1 cellular context compared by ENCODE assay signal in the genomic region with DNA sequence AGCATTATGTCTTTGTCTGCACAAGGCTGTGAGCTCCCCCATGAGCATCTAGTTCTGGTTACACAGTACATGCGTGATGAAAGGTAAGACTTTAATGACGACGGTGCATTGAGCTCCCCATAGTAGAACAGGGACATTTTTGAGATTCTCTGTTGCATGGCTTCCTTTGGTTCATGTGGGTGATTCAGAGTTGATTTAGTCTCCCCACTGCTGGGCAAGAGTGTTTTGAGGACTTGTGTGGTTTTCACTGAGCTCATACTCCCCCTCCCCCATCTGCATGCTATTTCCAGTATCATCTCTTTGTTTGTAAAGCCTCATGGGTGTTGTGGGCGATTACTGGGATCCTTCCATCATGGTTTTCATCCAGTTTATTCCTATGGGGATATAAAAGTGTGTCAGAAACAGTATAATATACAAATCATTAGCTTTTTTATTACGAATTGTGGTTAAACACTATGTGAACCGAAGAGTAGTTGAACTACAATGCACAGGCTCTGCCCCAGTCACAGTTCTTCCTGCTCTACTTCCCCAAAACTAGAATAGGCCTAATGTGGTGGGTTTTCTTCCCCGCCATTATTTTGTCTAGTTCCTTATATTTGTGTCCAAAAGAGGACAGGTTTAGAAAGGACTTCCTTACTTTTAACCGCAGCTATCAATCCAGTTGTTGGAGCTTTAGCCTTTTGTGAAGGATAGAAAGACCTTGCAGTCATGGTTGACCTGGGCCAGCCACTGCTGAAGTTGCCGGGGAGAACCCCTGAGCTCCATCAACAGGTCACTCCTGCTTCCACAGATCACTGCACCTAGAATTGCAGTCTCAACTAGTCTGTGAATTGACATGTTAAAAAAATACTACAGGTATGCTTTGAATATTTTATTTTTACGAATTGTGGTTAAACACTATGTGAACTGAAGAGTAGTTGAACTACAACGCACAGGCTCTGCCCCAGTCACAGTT.
TF ChIP-seq lines count a peak whose summit lies in the region.

No MANE protein-coding gene starts in this region.

TF ChIP-seq in HepG2, 621 proteins besides CTCF, POLR2A, EP300 and RAD21:
- TF ChIP-seq NFIC (IDR thresholded peaks at IDR 0.05; ENCODE audit: low read length) (no peak), CEBPG (CRISPR knock-in tag; IDR thresholded peaks at IDR 0.05) (no peak), JARID2 (CRISPR knock-in tag; IDR thresholded peaks at IDR 0.05; ENCODE audit: insufficient replicate concordance) (no peak), REPIN1 (CRISPR knock-in tag; IDR thresholded peaks at IDR 0.05; ENCODE audit: borderline replicate concordance, low read depth) (no peak), SOX6 (IDR thresholded peaks at IDR 0.05) (no peak), SOX6 (CRISPR knock-in tag; IDR thresholded peaks at IDR 0.05) (no peak), ARNTL (CRISPR knock-in tag; IDR thresholded peaks at IDR 0.05) (no peak), ZEB1 (IDR thresholded peaks at IDR 0.05; ENCODE audit: insufficient replicate concordance, low read depth) (no peak), ARNT (IDR thresholded peaks at IDR 0.05) (no peak), ZNF484 (CRISPR knock-in tag; IDR thresholded peaks at IDR 0.05; ENCODE audit: borderline replicate concordance, low read depth) (no peak), ELF1 (CRISPR knock-in tag; IDR thresholded peaks at IDR 0.05) (no peak), SRF (IDR thresholded peaks at IDR 0.05; ENCODE audit: low read depth, low read length) (no peak)
- TF ChIP-seq, protein P1, sequence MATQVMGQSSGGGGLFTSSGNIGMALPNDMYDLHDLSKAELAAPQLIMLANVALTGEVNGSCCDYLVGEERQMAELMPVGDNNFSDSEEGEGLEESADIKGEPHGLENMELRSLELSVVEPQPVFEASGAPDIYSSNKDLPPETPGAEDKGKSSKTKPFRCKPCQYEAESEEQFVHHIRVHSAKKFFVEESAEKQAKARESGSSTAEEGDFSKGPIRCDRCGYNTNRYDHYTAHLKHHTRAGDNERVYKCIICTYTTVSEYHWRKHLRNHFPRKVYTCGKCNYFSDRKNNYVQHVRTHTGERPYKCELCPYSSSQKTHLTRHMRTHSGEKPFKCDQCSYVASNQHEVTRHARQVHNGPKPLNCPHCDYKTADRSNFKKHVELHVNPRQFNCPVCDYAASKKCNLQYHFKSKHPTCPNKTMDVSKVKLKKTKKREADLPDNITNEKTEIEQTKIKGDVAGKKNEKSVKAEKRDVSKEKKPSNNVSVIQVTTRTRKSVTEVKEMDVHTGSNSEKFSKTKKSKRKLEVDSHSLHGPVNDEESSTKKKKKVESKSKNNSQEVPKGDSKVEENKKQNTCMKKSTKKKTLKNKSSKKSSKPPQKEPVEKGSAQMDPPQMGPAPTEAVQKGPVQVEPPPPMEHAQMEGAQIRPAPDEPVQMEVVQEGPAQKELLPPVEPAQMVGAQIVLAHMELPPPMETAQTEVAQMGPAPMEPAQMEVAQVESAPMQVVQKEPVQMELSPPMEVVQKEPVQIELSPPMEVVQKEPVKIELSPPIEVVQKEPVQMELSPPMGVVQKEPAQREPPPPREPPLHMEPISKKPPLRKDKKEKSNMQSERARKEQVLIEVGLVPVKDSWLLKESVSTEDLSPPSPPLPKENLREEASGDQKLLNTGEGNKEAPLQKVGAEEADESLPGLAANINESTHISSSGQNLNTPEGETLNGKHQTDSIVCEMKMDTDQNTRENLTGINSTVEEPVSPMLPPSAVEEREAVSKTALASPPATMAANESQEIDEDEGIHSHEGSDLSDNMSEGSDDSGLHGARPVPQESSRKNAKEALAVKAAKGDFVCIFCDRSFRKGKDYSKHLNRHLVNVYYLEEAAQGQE (IDR thresholded peaks at IDR 0.05; ENCODE audit: borderline replicate concordance in 1 of 2, low read depth in 1 of 2, low read length in 2 of 2) = no peak
